Comparison of ENCODE assay signal across 9 cellular contexts in the genomic region with DNA sequence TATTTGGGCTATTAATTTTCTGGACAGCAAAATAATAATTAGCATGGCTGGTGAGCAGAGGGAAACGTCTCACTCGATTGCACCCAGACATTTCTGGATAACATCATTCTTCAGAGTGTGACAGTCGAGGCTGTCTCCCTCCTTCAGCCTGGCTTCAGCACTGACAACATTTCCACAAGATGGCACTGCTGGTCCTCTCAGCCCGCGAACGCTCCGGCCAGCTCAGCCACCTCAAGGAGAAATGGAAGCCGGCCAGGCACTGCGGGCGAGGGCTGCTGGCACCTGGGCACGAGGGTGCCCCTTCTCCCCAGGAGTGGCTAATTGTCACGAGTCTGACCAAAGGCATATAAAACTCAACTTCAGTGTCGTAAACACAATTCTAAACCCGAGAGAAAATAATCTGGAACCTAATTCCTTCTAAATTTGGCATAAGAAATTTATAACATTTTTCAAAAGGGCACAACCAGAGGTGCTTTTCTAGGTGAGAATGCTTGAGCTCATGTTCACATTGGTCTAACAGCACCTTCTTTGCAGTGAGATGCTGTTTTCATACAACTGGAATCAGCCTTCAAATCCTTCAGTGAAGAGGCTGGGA.
DNase-seq lines count a peak whose midpoint lies in the region; ATAC-seq and TF ChIP-seq lines count a peak whose summit lies in the region.
"Had no signal": no experiment of that assay in that cellular context is flagged by ENCODE, and none has a peak within 500 bp of the region (broad histone marks: within the 10 kb centered on the region; RNA-seq: fewer than 3 reads in every experiment).

No MANE protein-coding gene starts in this region.

- 20% methylated on average over 14 of the region's 14 CpGs for WGBS in smooth muscle cell (ENCODE audit: low lambda C conversion rate)

- no peaks in the 10 kb centered on the region for H3K9me3 ChIP-seq in BE2C
- H3K9me3 ChIP-seq in smooth muscle cell (replicated peaks; ENCODE audit: low read depth): no peaks in the 10 kb centered on the region

- peaks cover 38% of the 10 kb centered on the region for H3K79me2 ChIP-seq in smooth muscle cell (ENCODE audit: low read depth)

- H3K9ac ChIP-seq in smooth muscle cell (ENCODE audit: low read depth): no peak overlapping the region

- H3K27ac ChIP-seq in smooth muscle cell (ENCODE audit: low read depth): peak overlapping the region; percentile 45
- H3K27ac ChIP-seq: skin epidermis had no signal

- H3K27me3 Mint-ChIP-seq in brain: no peaks in the 10 kb centered on the region

- peaks cover 33% of the 10 kb centered on the region for H3K4me1 Mint-ChIP-seq in brain

- TF ChIP-seq CTCF in BE2C (IDR thresholded peaks at IDR 0.05; ENCODE audit: low read depth, low read length) (peak; percentile 91), brain (conservative IDR thresholded peaks at IDR 0.05) (peak; percentile 84 to 91), smooth muscle cell (IDR thresholded peaks at IDR 0.05; ENCODE audit: borderline replicate concordance, insufficient read depth, poor library complexity, severe bottlenecking) (peak; percentile 69)

- H3K27me3 ChIP-seq in BE2C (no peaks in the 10 kb centered on the region), smooth muscle cell (ENCODE audit: low read depth) (no peaks in the 10 kb centered on the region)

- H3K4me3 ChIP-seq in BE2C (ENCODE audit: low read depth, low read length) (no peak overlapping the region), smooth muscle cell (no peak overlapping the region)
- H3K4me3 ChIP-seq: skin epidermis had no signal

- H3K4me3 Mint-ChIP-seq in brain: peak overlapping the region in 4 of 5 experiments; percentile 28 to 83 (median 58)

- H3K36me3 ChIP-seq in BE2C (no peaks in the 10 kb centered on the region), smooth muscle cell (ENCODE audit: low read depth) (no peaks in the 10 kb centered on the region)

- H3K36me3 Mint-ChIP-seq in brain: no peaks in the 10 kb centered on the region

- H3K4me1 ChIP-seq in BE2C (no peaks in the 10 kb centered on the region; the same call in none of the 2 replicates), smooth muscle cell (ENCODE audit: low read depth) (peaks cover 6% of the 10 kb centered on the region)

- ATAC-seq in GM18505 (IDR thresholded peaks at IDR 0.05; ENCODE audit: unreplicated experiment) (peak; percentile 48), HG03354 (IDR thresholded peaks at IDR 0.05; ENCODE audit: poor library complexity, severe bottlenecking, unreplicated experiment) (peak; percentile 30), HG03196 (IDR thresholded peaks at IDR 0.05; ENCODE audit: unreplicated experiment) (no peak)

- peak overlapping the region; percentile 40 for H3K4me2 ChIP-seq in smooth muscle cell

- H3K27ac Mint-ChIP-seq in brain: peak overlapping the region; percentile 38 to 87 (median 48)

- DNase-seq in BE2C (peak; percentile 80), NCI-H510A (lab: John Stamatoyannopoulos, UW) (peak; percentile 14), iPS-NIHi11 (ENCODE audit: low spot score) (peak; percentile 81), smooth muscle cell (lab: John Stamatoyannopoulos, UW; ENCODE audit: unreplicated experiment) (peak; percentile 15)

- H4K20me1 ChIP-seq in smooth muscle cell (ENCODE audit: low read depth): peaks cover 97% of the 10 kb centered on the region

- no peak overlapping the region for H2AFZ ChIP-seq in smooth muscle cell (ENCODE audit: low read depth)

- no peaks in the 10 kb centered on the region for H3K9me3 Mint-ChIP-seq in brain

- TF ChIP-seq POLR2A in GM18505 (IDR thresholded peaks at IDR 0.05; ENCODE audit: borderline replicate concordance, extremely low read depth, insufficient read depth, insufficient read length): no peak

- peaks cover 11% of the 10 kb centered on the region for H3F3A ChIP-seq in smooth muscle cell (ENCODE audit: low read depth)

Comparison
In these comparisons a context has a peak if more than half of its experiments do, and no peak if none do; other contexts are left out.
1. DNase-seq: peak in every context shown above with its lines; median percentile 81 in iPS-NIHi11; 80 in BE2C; 15 in smooth muscle cell; 14 in NCI-H510A.